ENCODE assay signal across 1 cellular context in the genomic region with DNA sequence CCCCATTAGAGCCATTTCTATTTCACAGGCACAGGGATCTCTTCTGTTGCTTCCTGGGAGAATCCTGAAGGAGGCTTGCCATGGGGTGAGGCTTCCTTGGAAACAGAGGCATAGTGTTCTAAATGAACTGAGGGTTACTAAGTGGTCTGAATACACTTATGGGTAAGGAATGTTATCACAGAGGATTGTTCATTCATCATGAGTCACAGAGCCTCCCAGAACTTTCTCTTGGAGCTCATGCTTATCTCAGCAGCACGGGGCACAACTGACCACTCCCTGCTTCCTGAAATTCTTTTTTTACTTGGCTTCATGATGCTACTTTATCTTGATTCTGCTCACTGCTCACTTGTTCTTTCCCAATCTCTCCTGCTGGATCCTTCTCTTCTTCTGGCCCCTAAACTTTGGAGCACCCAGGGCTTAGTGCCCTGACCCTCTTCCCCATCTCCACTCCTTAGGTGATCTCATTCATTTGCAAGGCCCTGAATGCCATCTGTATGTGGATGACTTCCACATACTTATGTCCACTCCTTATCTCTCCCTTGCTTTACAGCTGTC.
A peak's percentile ranks its signal among the peaks of the same experiment; 100 is the strongest.
TF ChIP-seq lines count a peak whose summit lies in the region.

No MANE protein-coding gene starts in this region.

TF ChIP-seq in K562, 482 proteins besides CTCF, POLR2A, EP300 and RAD21 (continued from another document):
- TF ChIP-seq, protein P1, sequence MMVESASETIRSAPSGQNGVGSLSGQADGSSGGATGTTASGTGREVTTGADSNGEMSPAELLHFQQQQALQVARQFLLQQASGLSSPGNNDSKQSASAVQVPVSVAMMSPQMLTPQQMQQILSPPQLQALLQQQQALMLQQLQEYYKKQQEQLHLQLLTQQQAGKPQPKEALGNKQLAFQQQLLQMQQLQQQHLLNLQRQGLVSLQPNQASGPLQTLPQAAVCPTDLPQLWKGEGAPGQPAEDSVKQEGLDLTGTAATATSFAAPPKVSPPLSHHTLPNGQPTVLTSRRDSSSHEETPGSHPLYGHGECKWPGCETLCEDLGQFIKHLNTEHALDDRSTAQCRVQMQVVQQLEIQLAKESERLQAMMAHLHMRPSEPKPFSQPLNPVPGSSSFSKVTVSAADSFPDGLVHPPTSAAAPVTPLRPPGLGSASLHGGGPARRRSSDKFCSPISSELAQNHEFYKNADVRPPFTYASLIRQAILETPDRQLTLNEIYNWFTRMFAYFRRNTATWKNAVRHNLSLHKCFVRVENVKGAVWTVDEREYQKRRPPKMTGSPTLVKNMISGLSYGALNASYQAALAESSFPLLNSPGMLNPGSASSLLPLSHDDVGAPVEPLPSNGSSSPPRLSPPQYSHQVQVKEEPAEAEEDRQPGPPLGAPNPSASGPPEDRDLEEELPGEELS (CRISPR knock-in tag; IDR thresholded peaks at IDR 0.05; ENCODE audit: borderline replicate concordance): no peak
- 0 out of 2 replicates have a peak, but pooled peaks have one; percentile 22 for TF ChIP-seq CXXC5 (CRISPR knock-in tag; IDR thresholded peaks at IDR 0.05)
- peak; percentile 61 for TF ChIP-seq ETV5 (CRISPR knock-in tag; IDR thresholded peaks at IDR 0.05; ENCODE audit: low read depth)
- peak; percentile 97 for TF ChIP-seq DPF2 (IDR thresholded peaks at IDR 0.05)
- TF ChIP-seq MTA1 (IDR thresholded peaks at IDR 0.05; ENCODE audit: borderline replicate concordance): peak; percentile 82
- peak; percentile 30; the same call in 1 of the 2 replicates for TF ChIP-seq CC2D1A (IDR thresholded peaks at IDR 0.05)
- TF ChIP-seq ZNF316 (IDR thresholded peaks at IDR 0.05): no peak
- peak; percentile 80 for TF ChIP-seq TCF3 (CRISPR knock-in tag; IDR thresholded peaks at IDR 0.05)
- TF ChIP-seq FOSL1 (tag; conservative IDR thresholded peaks at IDR 0.05): peak; percentile 98
- no peak for TF ChIP-seq HEY1 (CRISPR knock-in tag; IDR thresholded peaks at IDR 0.05; ENCODE audit: borderline replicate concordance)
- no peak for TF ChIP-seq ZNF57 (CRISPR knock-in tag; IDR thresholded peaks at IDR 0.05)
- TF ChIP-seq SNAPC5 (CRISPR knock-in tag; IDR thresholded peaks at IDR 0.05): no peak
- TF ChIP-seq, protein P2, sequence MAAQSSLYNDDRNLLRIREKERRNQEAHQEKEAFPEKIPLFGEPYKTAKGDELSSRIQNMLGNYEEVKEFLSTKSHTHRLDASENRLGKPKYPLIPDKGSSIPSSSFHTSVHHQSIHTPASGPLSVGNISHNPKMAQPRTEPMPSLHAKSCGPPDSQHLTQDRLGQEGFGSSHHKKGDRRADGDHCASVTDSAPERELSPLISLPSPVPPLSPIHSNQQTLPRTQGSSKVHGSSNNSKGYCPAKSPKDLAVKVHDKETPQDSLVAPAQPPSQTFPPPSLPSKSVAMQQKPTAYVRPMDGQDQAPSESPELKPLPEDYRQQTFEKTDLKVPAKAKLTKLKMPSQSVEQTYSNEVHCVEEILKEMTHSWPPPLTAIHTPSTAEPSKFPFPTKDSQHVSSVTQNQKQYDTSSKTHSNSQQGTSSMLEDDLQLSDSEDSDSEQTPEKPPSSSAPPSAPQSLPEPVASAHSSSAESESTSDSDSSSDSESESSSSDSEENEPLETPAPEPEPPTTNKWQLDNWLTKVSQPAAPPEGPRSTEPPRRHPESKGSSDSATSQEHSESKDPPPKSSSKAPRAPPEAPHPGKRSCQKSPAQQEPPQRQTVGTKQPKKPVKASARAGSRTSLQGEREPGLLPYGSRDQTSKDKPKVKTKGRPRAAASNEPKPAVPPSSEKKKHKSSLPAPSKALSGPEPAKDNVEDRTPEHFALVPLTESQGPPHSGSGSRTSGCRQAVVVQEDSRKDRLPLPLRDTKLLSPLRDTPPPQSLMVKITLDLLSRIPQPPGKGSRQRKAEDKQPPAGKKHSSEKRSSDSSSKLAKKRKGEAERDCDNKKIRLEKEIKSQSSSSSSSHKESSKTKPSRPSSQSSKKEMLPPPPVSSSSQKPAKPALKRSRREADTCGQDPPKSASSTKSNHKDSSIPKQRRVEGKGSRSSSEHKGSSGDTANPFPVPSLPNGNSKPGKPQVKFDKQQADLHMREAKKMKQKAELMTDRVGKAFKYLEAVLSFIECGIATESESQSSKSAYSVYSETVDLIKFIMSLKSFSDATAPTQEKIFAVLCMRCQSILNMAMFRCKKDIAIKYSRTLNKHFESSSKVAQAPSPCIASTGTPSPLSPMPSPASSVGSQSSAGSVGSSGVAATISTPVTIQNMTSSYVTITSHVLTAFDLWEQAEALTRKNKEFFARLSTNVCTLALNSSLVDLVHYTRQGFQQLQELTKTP (IDR thresholded peaks at IDR 0.05; ENCODE audit: low read depth in 1 of 2, partially characterized antibody in 2 of 2): peak; percentile 42 to 81
- TF ChIP-seq RERE (CRISPR knock-in tag; IDR thresholded peaks at IDR 0.05; ENCODE audit: borderline replicate concordance): no peak
- no peak for TF ChIP-seq NFRKB (IDR thresholded peaks at IDR 0.05; ENCODE audit: low read depth)
- TF ChIP-seq SMAD3 (CRISPR knock-in tag; conservative IDR thresholded peaks at IDR 0.05): no peak
- TF ChIP-seq ZNF717 (CRISPR knock-in tag; IDR thresholded peaks at IDR 0.05): no peak
- peak; percentile 49; the same call in 1 of the 2 replicates for TF ChIP-seq ZNF384 (IDR thresholded peaks at IDR 0.05; ENCODE audit: low read depth, low read length)
- TF ChIP-seq CTBP1 (IDR thresholded peaks at IDR 0.05; ENCODE audit: borderline replicate concordance): peak; percentile 93
- no peak for TF ChIP-seq NR4A1 (CRISPR knock-in tag; IDR thresholded peaks at IDR 0.05)
- TF ChIP-seq NR4A1 (tag; IDR thresholded peaks at IDR 0.05): peak; percentile 16; the same call in 1 of the 2 replicates
- no peak for TF ChIP-seq CBX1 (IDR thresholded peaks at IDR 0.05; ENCODE audit: low read depth)
- no peak for TF ChIP-seq BRCA1 (IDR thresholded peaks at IDR 0.05)
- TF ChIP-seq BRCA1 (CRISPR knock-in tag; IDR thresholded peaks at IDR 0.05): no peak
- 0 out of 2 replicates have a peak, but pooled peaks have one; percentile 24 for TF ChIP-seq THRB (CRISPR knock-in tag; conservative IDR thresholded peaks at IDR 0.05)
- TF ChIP-seq SIX5 (IDR thresholded peaks at IDR 0.05; ENCODE audit: borderline replicate concordance in 1 of 2, insufficient read depth in 1 of 2, low read depth in 1 of 2, low read length in 2 of 2): no peak
- peak; percentile 75; the same call in 1 of the 2 replicates for TF ChIP-seq TEAD2 (tag; IDR thresholded peaks at IDR 0.05)
- TF ChIP-seq, protein P3, sequence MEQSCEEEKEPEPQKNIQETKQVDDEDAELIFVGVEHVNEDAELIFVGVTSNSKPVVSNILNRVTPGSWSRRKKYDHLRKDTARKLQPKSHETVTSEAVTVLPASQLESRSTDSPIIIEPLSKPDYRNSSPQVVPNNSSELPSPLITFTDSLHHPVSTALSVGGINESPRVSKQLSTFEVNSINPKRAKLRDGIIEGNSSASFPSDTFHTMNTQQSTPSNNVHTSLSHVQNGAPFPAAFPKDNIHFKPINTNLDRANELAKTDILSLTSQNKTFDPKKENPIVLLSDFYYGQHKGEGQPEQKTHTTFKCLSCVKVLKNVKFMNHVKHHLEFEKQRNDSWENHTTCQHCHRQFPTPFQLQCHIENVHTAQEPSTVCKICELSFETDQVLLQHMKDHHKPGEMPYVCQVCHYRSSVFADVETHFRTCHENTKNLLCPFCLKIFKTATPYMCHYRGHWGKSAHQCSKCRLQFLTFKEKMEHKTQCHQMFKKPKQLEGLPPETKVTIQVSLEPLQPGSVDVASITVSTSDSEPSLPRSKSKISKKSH (CRISPR knock-in tag; IDR thresholded peaks at IDR 0.05): no peak
